ENCODE assay signal across 8 cellular contexts in the genomic region with DNA sequence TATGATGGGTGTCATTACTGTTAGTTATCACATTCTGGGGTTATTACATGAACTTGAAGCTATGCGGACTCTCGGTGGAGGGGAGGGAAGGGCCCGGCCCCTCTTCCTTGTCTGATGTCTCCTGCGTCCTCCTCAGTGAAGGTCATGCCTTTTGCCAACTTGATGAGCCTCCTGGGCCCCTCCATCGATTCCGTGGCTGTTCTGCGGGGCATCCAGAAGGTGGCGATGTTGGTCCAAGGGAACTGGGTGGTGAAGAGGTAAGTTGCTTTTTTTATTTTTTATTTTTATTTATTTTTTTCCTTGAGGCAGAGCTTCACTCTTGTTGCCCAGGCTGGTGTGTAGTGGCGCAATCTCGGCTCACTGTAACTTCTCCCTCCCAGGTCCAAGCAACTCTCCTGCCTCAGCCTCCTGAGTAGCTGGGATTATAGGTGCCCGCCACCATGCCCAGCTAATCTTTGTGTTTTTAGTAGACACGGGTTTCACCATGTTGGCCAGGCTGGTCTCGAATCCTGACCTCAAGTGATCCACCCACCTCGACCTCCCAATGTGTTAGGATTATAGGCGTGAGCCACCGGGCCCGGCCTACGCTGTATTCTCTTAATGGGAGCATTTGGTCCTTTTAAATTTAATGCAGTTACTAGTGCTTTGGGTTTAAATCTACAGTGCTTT. TPM values are rescaled to one million over a fixed set of nuclear protein-coding genes. Genes with fewer than 3 reads are reported as not detected.
DNase-seq lines count a peak whose midpoint lies in the region; ATAC-seq, FAIRE-seq and TF ChIP-seq lines count a peak whose summit lies in the region.

No MANE protein-coding gene starts in this region.

- peak; percentile 60 for DNase-seq in D341Med (ENCODE audit: low spot score)
- peak; percentile 90 for DNase-seq in activated CD4-positive, alpha-beta T cell treated with anti-CD3 and anti-CD28 coated beads, Interleukin-2, amount 10 ng/mL, durations not matched to agents 24 days and 14 days
- peak in 1 of 2 experiments; percentile 90 for DNase-seq in H1 (ENCODE audit: low read depth in 1 of 2, low spot score in 2 of 2)
- peak in 1 of 2 donors; percentile 64 for DNase-seq in psoas muscle
- DNase-seq in NCI-H2029 treated with DMSO at 0.1 percent for 48 hours (lab: John Stamatoyannopoulos, UW) = no peak

- no peaks in the 10 kb centered on the region for H3K9me3 Mint-ChIP-seq in activated CD4-positive, alpha-beta T cell treated with anti-CD3 and anti-CD28 coated beads, Interleukin-2, amount 10 ng/mL, durations not matched to agents 24 days and 14 days

- TF ChIP-seq EP300 in H1 (IDR thresholded peaks at IDR 0.05; ENCODE audit: borderline replicate concordance in 1 of 2, low read depth in 2 of 2, low read length in 2 of 2) = no peak

- no peak overlapping the region for H2AFZ ChIP-seq in H1 (ENCODE audit: low read length)

- no peak for FAIRE-seq in H1 (lab: Jason Lieb, UNC)

- POLR2A ChIA-PET in H1 (lab: Charles Lee; ENCODE audit: partially characterized antibody) = interaction anchor here (0.6 kb wide), 1 partner anchor 993 kb away, joined by 4 read pairs; no protein-coding TSS in a partner anchor

- H3K27ac Mint-ChIP-seq in activated CD4-positive, alpha-beta T cell treated with anti-CD3 and anti-CD28 coated beads, Interleukin-2, amount 10 ng/mL, durations not matched to agents 24 days and 14 days = no peak overlapping the region

- no peak overlapping the region for H3K9ac ChIP-seq in H1 (replicated peaks in 1 of 4; ENCODE audit: extremely low read depth in 1 of 4, low read depth in 3 of 4, low read length in 3 of 4)

- no peak overlapping the region for H4K8ac ChIP-seq in H1 (ENCODE audit: extremely low read depth, insufficient read depth, low read length)

- no peaks in the 10 kb centered on the region for H3K23me2 ChIP-seq in H1 (ENCODE audit: low read depth, low read length)

- no peak overlapping the region for H2BK15ac ChIP-seq in H1 (ENCODE audit: low read length)

- WGBS in H1 (ENCODE audit: extremely low coverage in 1 of 2, insufficient coverage in 1 of 2, insufficient read length in 1 of 2, insufficient replicate concordance in 2 of 2, low coverage in 1 of 2, low lambda C conversion rate in 2 of 2, missing lambda C conversion rate in 1 of 2), 2 experiments = 84% methylated on average over 18 of the region's 18 CpGs; no CpG with 5 or more reads in 1 of the 2 experiments
- 62 to 77% (median 63%) methylated on average over 18 of the region's 18 CpGs for WGBS in psoas muscle, 3 donors

- H3K4me3 Mint-ChIP-seq in activated CD4-positive, alpha-beta T cell treated with anti-CD3 and anti-CD28 coated beads, Interleukin-2, amount 10 ng/mL, durations not matched to agents 24 days and 14 days = no peak overlapping the region

- no peak overlapping the region for H3K4ac ChIP-seq in H1 (replicated peaks; ENCODE audit: insufficient read length, low read depth, low read length)

- H3K18ac ChIP-seq in H1 (ENCODE audit: extremely low read depth, low read length) = no peak overlapping the region

- H4K20me1 ChIP-seq in H1 (replicated peaks in 1 of 2; ENCODE audit: control insufficient read depth in 1 of 2, insufficient read depth in 2 of 2, low read length in 2 of 2) = peaks cover 0 to 8% of the 10 kb centered on the region in 2 experiments

- H3K4me1 ChIP-seq in H1 (replicated peaks in 1 of 4; ENCODE audit: control insufficient read depth in 3 of 4, insufficient read depth in 4 of 4, low read length in 3 of 4) (peaks cover 0 to 3% (median under 1%) of the 10 kb centered on the region in 4 experiments; a peak in 2 of 7 replicates), psoas muscle (peaks cover 3% of the 10 kb centered on the region)

- no peak overlapping the region for H3K4me2 ChIP-seq in H1 (ENCODE audit: insufficient read depth in 1 of 2, low read depth in 2 of 2, low read length in 2 of 2)

- H3K27me3 ChIP-seq in H1 (replicated peaks in 1 of 4; ENCODE audit: control insufficient read depth in 3 of 4, extremely low read depth in 1 of 4, insufficient read depth in 3 of 4, low read length in 3 of 4) (no peaks in the 10 kb centered on the region), psoas muscle (ENCODE audit: insufficient read depth in 3 of 3, low read length in 2 of 3) (no peaks in the 10 kb centered on the region)

- H3K36me3 ChIP-seq in H1 (ENCODE audit: control insufficient read depth in 2 of 4, insufficient read depth in 4 of 4, low read length in 3 of 4) (peaks cover 10 to 37% (median 32%) of the 10 kb centered on the region in 4 experiments; a peak in 6 of 8 replicates), psoas muscle (ENCODE audit: insufficient read depth in 1 of 2, low read depth in 1 of 2) (peaks cover 0 to 92% of the 10 kb centered on the region in 2 donors)

- CTCF ChIA-PET in H1 (lab: Charles Lee; ENCODE audit: partially characterized antibody) = interaction anchor here (0.7 to 4.5 kb wide), 23 partner anchors 8 to 1286 kb away, joined by 3 to 21 read pairs (median 4); no protein-coding TSS in a partner anchor

- H3K56ac ChIP-seq in H1 (replicated peaks; ENCODE audit: insufficient read length, low read depth, low read length) = no peak overlapping the region

- no peak overlapping the region for H3K14ac ChIP-seq in H1 (ENCODE audit: insufficient read length)

- H2BK120ac ChIP-seq in H1 (replicated peaks; ENCODE audit: low read depth, low read length) = no peak overlapping the region

- no peak overlapping the region for H2AK5ac ChIP-seq in H1 (ENCODE audit: low read depth, low read length)

- H4K91ac ChIP-seq in H1 (replicated peaks; ENCODE audit: insufficient read length, low read length) = no peak overlapping the region

- H3K4me1 Mint-ChIP-seq in activated CD4-positive, alpha-beta T cell treated with anti-CD3 and anti-CD28 coated beads, Interleukin-2, amount 10 ng/mL, durations not matched to agents 24 days and 14 days = peaks cover 5% of the 10 kb centered on the region

- H3K9me3 ChIP-seq in H1 (ENCODE audit: insufficient read depth in 2 of 2, low read depth in 1 of 2, low read length in 1 of 2) (no peaks in the 10 kb centered on the region), psoas muscle (no peaks in the 10 kb centered on the region)

- no peak overlapping the region for H4K5ac ChIP-seq in H1 (ENCODE audit: insufficient read length, low read depth, low read length)

- H3K27ac ChIP-seq in H1 (ENCODE audit: low read depth, low read length) (no peak overlapping the region), psoas muscle (no peak overlapping the region)

- TF ChIP-seq POLR2A in H1 (IDR thresholded peaks at IDR 0.05; ENCODE audit: control extremely low read depth in 1 of 2, low read depth in 2 of 2, low read length in 2 of 2) = no peak

- TF ChIP-seq CTCF in LNCAP (IDR thresholded peaks at IDR 0.05) = peak; percentile 64
- TF ChIP-seq CTCF in H1 (IDR thresholded peaks at IDR 0.05; ENCODE audit: control extremely low read depth in 1 of 3, insufficient read depth in 1 of 3, low read depth in 1 of 3, low read length in 3 of 3) = peak; percentile 66 to 80 (median 68)
- peak; percentile 60 for TF ChIP-seq CTCF in psoas muscle (IDR thresholded peaks at IDR 0.05)

- peaks cover 0 to 13% of the 10 kb centered on the region in 2 experiments; a peak in 1 of 4 replicates for H3K79me2 ChIP-seq in H1 (ENCODE audit: control insufficient read depth in 1 of 2, insufficient read depth in 2 of 2, low read length in 2 of 2)

- intact Hi-C loops in activated CD4-positive, alpha-beta T cell treated with anti-CD3 and anti-CD28 coated beads, Interleukin-2, amount 10 ng/mL, durations not matched to agents 24 days and 14 days (cut with micrococcal nuclease) = no loop called here
- intact Hi-C loops in psoas muscle (cut with DNase I) = no loop called here

- H2BK12ac ChIP-seq in H1 (ENCODE audit: low read depth, low read length) = no peak overlapping the region

- peaks cover 51% of the 10 kb centered on the region for H3K36me3 Mint-ChIP-seq in activated CD4-positive, alpha-beta T cell treated with anti-CD3 and anti-CD28 coated beads, Interleukin-2, amount 10 ng/mL, durations not matched to agents 24 days and 14 days (ENCODE audit: low read depth)

- H3K27me3 Mint-ChIP-seq in activated CD4-positive, alpha-beta T cell treated with anti-CD3 and anti-CD28 coated beads, Interleukin-2, amount 10 ng/mL, durations not matched to agents 24 days and 14 days = no peaks in the 10 kb centered on the region

- H2BK20ac ChIP-seq in H1 (ENCODE audit: low read length) = no peak overlapping the region

- no peak overlapping the region for H2BK5ac ChIP-seq in H1 (ENCODE audit: low read depth, low read length)

- H3K79me1 ChIP-seq in H1 (ENCODE audit: low read depth, low read length) = peaks cover 4% of the 10 kb centered on the region; the same call in 1 of the 2 replicates

- H3K23ac ChIP-seq in H1 (ENCODE audit: insufficient read length) = no peak overlapping the region

- TF ChIP-seq RAD21 in H1 (IDR thresholded peaks at IDR 0.05 in 1 of 2, conservative IDR thresholded peaks at IDR 0.05 in 1 of 2; ENCODE audit: low read depth in 2 of 2, low read length in 2 of 2) = peak; percentile 64 to 69

- peak; percentile 12 to 51 (median 35) for ATAC-seq in psoas muscle
- ATAC-seq in GM21529 (IDR thresholded peaks at IDR 0.05; ENCODE audit: unreplicated experiment) = no peak
- ATAC-seq in HG03025 (IDR thresholded peaks at IDR 0.05; ENCODE audit: low FRiP score, unreplicated experiment) = no peak

- H3K4me3 ChIP-seq in H1 (ENCODE audit: extremely low read depth in 1 of 4, insufficient read depth in 2 of 4, low read depth in 3 of 4, low read length in 4 of 4) (no peak overlapping the region), psoas muscle (no peak overlapping the region)

RNA-seq across cellular contexts. Expression of a gene that starts 21.6 kb away (rescaled TPM):
- 102 and 111 TPM in 2 replicates for total RNA-seq in activated CD4-positive, alpha-beta T cell treated with anti-CD3 and anti-CD28 coated beads, Interleukin-2, amount 10 ng/mL, durations not matched to agents 24 days and 14 days
- 91.3 and 96.5 TPM in 2 replicates for total RNA-seq in H1 (2021; fragmentation: NEBNext Ultra II Directional; extraction: Animal tissue kit (Norgen Biotek cat#: 25700))
- polyA plus RNA-seq in H1 (2011; rRNA removed) (125 and 164 TPM in 2 replicates), psoas muscle (10 to 100 TPM; 45.6 to 96.1 (median 71.2) TPM)
- 175 TPM for polyA plus RNA-seq in H1 (2011; cell fraction: cytosol; rRNA removed)
- polyA plus RNA-seq in H1 (2011; cell fraction: nucleus; rRNA removed) = 290 TPM
- 62.5 to 78.0 TPM (median 71.7 TPM) in 4 replicates for polyA plus RNA-seq in H1 (2012, experiment 1 of 2)
- 17.3 TPM for polyA plus RNA-seq in H1 (2012, experiment 2 of 2)
- polyA plus RNA-seq in H1 (2013, experiment 1 of 2) = 44.4 TPM
- 44.4 TPM for polyA plus RNA-seq in H1 (2013, experiment 2 of 2)
- 338 and 528 TPM in 2 replicates for polyA minus RNA-seq in H1 (2011; rRNA and poly(A)+ RNA removed)
- 114 TPM for polyA minus RNA-seq in H1 (2011; cell fraction: cytosol; rRNA and poly(A)+ RNA removed)
- polyA minus RNA-seq in H1 (2011; cell fraction: nucleus; rRNA and poly(A)+ RNA removed) = 154 TPM
- 100 to 1,000 TPM in 1 of 4 donors, 10 to 100 TPM in 3; 63.8 to 119 (median 92.5) TPM for total RNA-seq in psoas muscle

RNA-seq across cellular contexts. Expression of a gene that starts 55.6 kb away (rescaled TPM):
- total RNA-seq in activated CD4-positive, alpha-beta T cell treated with anti-CD3 and anti-CD28 coated beads, Interleukin-2, amount 10 ng/mL, durations not matched to agents 24 days and 14 days = 38.2 and 40.9 TPM in 2 replicates
- total RNA-seq in H1 (2021; fragmentation: NEBNext Ultra II Directional; extraction: Animal tissue kit (Norgen Biotek cat#: 25700)) = 34.9 and 35.5 TPM in 2 replicates
- polyA plus RNA-seq in H1 (2011; rRNA removed) = 13.6 and 16.3 TPM in 2 replicates
- 22.0 TPM for polyA plus RNA-seq in H1 (2011; cell fraction: cytosol; rRNA removed)
- 10.8 TPM for polyA plus RNA-seq in H1 (2011; cell fraction: nucleus; rRNA removed)
- 22.9 to 28.9 TPM (median 24.1 TPM) in 4 replicates for polyA plus RNA-seq in H1 (2012, experiment 1 of 2)
- 5.9 TPM for polyA plus RNA-seq in H1 (2012, experiment 2 of 2)
- 17.6 TPM for polyA plus RNA-seq in H1 (2013, experiment 1 of 2)
- 20.7 TPM for polyA plus RNA-seq in H1 (2013, experiment 2 of 2)
- 17.5 and 20.7 TPM in 2 replicates for polyA minus RNA-seq in H1 (2011; rRNA and poly(A)+ RNA removed)
- 12.8 TPM for polyA minus RNA-seq in H1 (2011; cell fraction: cytosol; rRNA and poly(A)+ RNA removed)
- 10.0 TPM for polyA minus RNA-seq in H1 (2011; cell fraction: nucleus; rRNA and poly(A)+ RNA removed)
- 10 to 100 TPM in 1 of 4 donors, 1 to 10 TPM in 3; 4.0 to 11.9 (median 4.5) TPM for total RNA-seq in psoas muscle
- polyA plus RNA-seq in psoas muscle = 1 to 10 TPM; 2.2 to 5.3 (median 4.5) TPM

Comparison
In these comparisons a context has a peak if more than half of its experiments do, and no peak if none do; other contexts are left out.
1. ATAC-seq: peak in psoas muscle (4 of 4); none in GM21529 (single experiment) and HG03025 (single experiment).
2. Peak in every context shown above with its lines, with median percentiles within 50 percentile points of each other: CTCF ChIP-seq.